12 cellular contexts compared by ENCODE assay signal in the genomic region with DNA sequence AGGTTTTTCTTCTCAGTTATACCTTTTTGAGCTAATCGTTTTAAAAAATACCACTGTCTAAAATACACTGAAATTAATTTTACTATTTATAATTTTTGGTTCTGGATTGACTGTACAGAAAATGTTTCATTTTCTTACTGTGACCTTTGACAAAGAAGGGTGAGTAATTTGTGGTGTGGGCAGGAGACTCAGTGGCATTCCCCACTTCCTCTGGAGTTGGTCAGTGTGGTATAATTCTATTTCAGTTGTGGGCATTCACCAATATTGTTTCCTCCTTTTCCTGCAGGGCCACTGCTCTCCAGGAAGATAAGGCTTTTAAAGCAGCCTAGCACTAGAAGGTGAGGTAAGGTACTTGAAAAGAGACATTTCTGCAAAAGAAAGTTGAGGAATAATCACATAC. TPM values are rescaled to one million over a fixed set of nuclear protein-coding genes. Genes with fewer than 3 reads are reported as not detected.
DNase-seq lines count a peak whose midpoint lies in the region; ATAC-seq lines count a peak whose summit lies in the region.
"Had no signal": no experiment of that assay in that cellular context is flagged by ENCODE, and none has a peak within 500 bp of the region (broad histone marks: within the 10 kb centered on the region; RNA-seq: fewer than 3 reads in every experiment).

No MANE protein-coding gene starts in this region.

- no peak overlapping the region for H3K14ac ChIP-seq in trophoblast cell (ENCODE audit: low read length)

- no CpG with 5 or more reads among the region's 1 CpG for WGBS in trophoblast cell (ENCODE audit: extremely low coverage, insufficient coverage, insufficient read length)

- peaks cover 23 to 27% of the 10 kb centered on the region in 2 experiments for H3K36me3 ChIP-seq in trophoblast cell (ENCODE audit: control insufficient read depth in 1 of 2, insufficient read depth in 2 of 2, low read length in 2 of 2)

- H2BK120ac ChIP-seq in trophoblast cell (ENCODE audit: insufficient read depth, low read length, poor library complexity) = no peak overlapping the region

- no peak overlapping the region for H2BK12ac ChIP-seq in trophoblast cell (ENCODE audit: low read length)

- H2AK5ac ChIP-seq in trophoblast cell (ENCODE audit: low read length) = no peak overlapping the region

- no peak overlapping the region for H4K91ac ChIP-seq in trophoblast cell (ENCODE audit: low read depth, low read length)

- H3K4ac ChIP-seq in trophoblast cell (ENCODE audit: low read depth, low read length) = peak overlapping the region; percentile 84

- no peak overlapping the region for H3K27ac ChIP-seq in trophoblast cell (ENCODE audit: low read depth, low read length)

- H3K9ac ChIP-seq in trophoblast cell (ENCODE audit: low read length) = no peak overlapping the region

- H3K4me1 ChIP-seq in trophoblast cell (ENCODE audit: control insufficient read depth in 1 of 2, insufficient read depth in 2 of 2, low read length in 2 of 2) = peaks cover 7 to 9% of the 10 kb centered on the region in 2 experiments

- H4K12ac ChIP-seq in trophoblast cell (ENCODE audit: low read depth, low read length) = no peak overlapping the region

- H3K4me3 ChIP-seq in trophoblast cell (ENCODE audit: low read depth, low read length) = no peak overlapping the region

- H3K79me2 ChIP-seq in trophoblast cell (ENCODE audit: control insufficient read depth, insufficient read depth, low read length, poor library complexity) = peaks cover 29% of the 10 kb centered on the region

- H4K8ac ChIP-seq in trophoblast cell (ENCODE audit: low read depth, low read length) = no peak overlapping the region

- no peak overlapping the region for H3K23ac ChIP-seq in trophoblast cell (ENCODE audit: low read length)

- no peak for DNase-seq in activated CD4-positive, CD25-positive, alpha-beta regulatory T cell (lab: John Stamatoyannopoulos, UW)
- DNase-seq in LHCN-M2 (ENCODE audit: low read depth) (peak; percentile 82), trophoblast cell (no peak), HUDEP-2 (lab: John Stamatoyannopoulos, UW; ENCODE audit: unreplicated experiment in 76 of 76) (no peak), COLO668 (lab: John Stamatoyannopoulos, UW; ENCODE audit: unreplicated experiment) (no peak), epidermal melanocyte (ENCODE audit: insufficient read length, low spot score) (no peak)
- DNase-seq in activated T-cell treated with anti-CD3 and anti-CD28 coated beads, Interleukin-2, amount 50 U/mL, for 48 hours = peak; percentile 30 to 42
- DNase-seq: effector CD8-positive, alpha-beta T cell; H7; kidney had no signal

- no peak overlapping the region for H3K18ac ChIP-seq in trophoblast cell (ENCODE audit: low read length)

- H2BK5ac ChIP-seq in trophoblast cell (ENCODE audit: low read depth, low read length, poor library complexity) = no peak overlapping the region

- ATAC-seq in activated CD4-positive, CD25-positive, alpha-beta regulatory T cell treated with anti-CD3 and anti-CD28 coated beads, Interleukin-2, amount 50 U/mL, for 24 hours = peak; percentile 80 to 96
- ATAC-seq: sciatic nerve had no signal

- no peak overlapping the region for H2AFZ ChIP-seq in trophoblast cell (ENCODE audit: insufficient read depth, low read length, poor library complexity)

- H3K9me3 ChIP-seq in trophoblast cell (ENCODE audit: insufficient read depth, low read depth, low read length) = no peaks in the 10 kb centered on the region

- no peak overlapping the region for H3K4me2 ChIP-seq in trophoblast cell (ENCODE audit: low read length)

- peaks cover 3% of the 10 kb centered on the region for H3K79me1 ChIP-seq in trophoblast cell (ENCODE audit: low read length)

- no peaks in the 10 kb centered on the region for H3K27me3 ChIP-seq in trophoblast cell (ENCODE audit: insufficient read depth, low read length)

RNA-seq across cellular contexts. Expression of a gene that starts 6.5 kb away (rescaled TPM):
- 60.9 and 90.8 TPM in 2 replicates for total RNA-seq in LHCN-M2 (2014; rRNA removed)
- 32.6 TPM for polyA plus RNA-seq in LHCN-M2 (2012)
- polyA plus RNA-seq in trophoblast cell (2013) = 255 and 272 TPM in 2 replicates

RNA-seq across cellular contexts. Expression of a gene that starts 47.4 kb away (rescaled TPM):
- total RNA-seq in LHCN-M2 (2014; rRNA removed) = 3.4 and 7.2 TPM in 2 replicates
- polyA plus RNA-seq in LHCN-M2 (2012) = 8.7 TPM
- polyA plus RNA-seq in trophoblast cell (2013) = 11.3 and 12.5 TPM in 2 replicates

RNA-seq across cellular contexts. Expression of a gene that starts 54.3 kb away (rescaled TPM):
- total RNA-seq in LHCN-M2 (2014; rRNA removed) = 0.11 and 0.71 TPM in 2 replicates
- 0.80 TPM for polyA plus RNA-seq in LHCN-M2 (2012)
- 8.2 and 8.8 TPM in 2 replicates for polyA plus RNA-seq in trophoblast cell (2013)

Comparison
In these comparisons a context has a peak if more than half of its experiments do, and no peak if none do; other contexts are left out.
1. DNase-seq: peak in LHCN-M2 (single experiment) and activated T-cell treated with anti-CD3 and anti-CD28 coated beads, Interleukin-2, amount 50 U/mL, for 48 hours (2 of 2); none in activated CD4-positive, CD25-positive, alpha-beta regulatory T cell (0 of 4), trophoblast cell (0 of 2), HUDEP-2 (0 of 76), COLO668 (single experiment) and epidermal melanocyte (single experiment).